ENCODE assay signal across 8 cellular contexts in the genomic region with DNA sequence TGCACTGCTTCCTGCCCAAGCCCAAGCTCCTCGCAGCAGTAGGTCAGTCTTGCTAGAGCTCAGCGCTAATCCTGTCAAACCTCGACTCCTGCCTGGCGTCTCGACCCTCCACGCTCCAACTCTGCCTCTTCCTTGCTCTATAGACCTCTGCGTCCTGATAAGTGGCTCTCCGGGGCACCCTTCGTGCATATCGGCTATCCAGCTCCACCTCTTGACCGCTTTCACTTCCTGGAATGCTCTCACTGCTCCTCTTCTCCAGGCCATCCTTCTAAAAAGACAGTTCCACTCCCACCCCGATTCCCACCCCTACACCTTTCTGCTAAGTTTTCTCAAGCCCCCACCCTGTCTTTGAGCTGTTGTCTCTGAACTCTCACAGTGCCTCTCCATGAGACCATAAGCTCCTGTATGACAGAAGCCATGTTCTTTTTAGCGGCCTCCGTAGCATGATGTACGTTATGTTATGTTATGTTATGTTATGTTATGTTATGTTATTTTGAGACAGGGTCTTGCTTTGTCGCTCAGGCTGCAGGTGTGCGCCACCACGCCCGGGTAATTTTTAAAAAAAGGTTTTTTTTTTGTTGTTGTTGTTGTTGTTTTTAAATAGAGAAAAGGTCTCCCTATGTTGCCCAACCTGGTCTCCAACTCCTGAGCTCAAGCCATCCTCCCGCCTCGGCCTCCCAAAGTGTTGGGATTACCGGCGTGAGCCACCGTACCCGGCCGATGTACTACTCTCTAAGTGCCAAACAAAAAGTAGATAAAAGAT. TPM values are rescaled to one million over a fixed set of nuclear protein-coding genes. Genes with fewer than 3 reads are reported as not detected.
DNase-seq lines count a peak whose midpoint lies in the region; ATAC-seq and TF ChIP-seq lines count a peak whose summit lies in the region.

No MANE protein-coding gene starts in this region.

- H3K4me1 ChIP-seq in gastroesophageal sphincter (peaks cover 0 to 75% (median 26%) of the 10 kb centered on the region in 3 donors), parathyroid adenoma (peaks cover 39% of the 10 kb centered on the region)

- peak overlapping the region; percentile 85 for H2AFZ ChIP-seq in parathyroid adenoma

- TF ChIP-seq POLR2A in gastroesophageal sphincter (IDR thresholded peaks at IDR 0.05) = no peak

- H3K4me2 ChIP-seq in parathyroid adenoma (ENCODE audit: low read length) = peak overlapping the region; percentile 73

- TF ChIP-seq EP300 in gastroesophageal sphincter (IDR thresholded peaks at IDR 0.05) = no peak

- H3K9me3 ChIP-seq in KOPT-K1 (ENCODE audit: insufficient read depth, low read length, poor library complexity, severe bottlenecking) = no peaks in the 10 kb centered on the region
- H3K9me3 ChIP-seq in WERI-Rb-1 (ENCODE audit: severe bottlenecking) = no peaks in the 10 kb centered on the region
- no peaks in the 10 kb centered on the region for H3K9me3 ChIP-seq in gastroesophageal sphincter
- no peaks in the 10 kb centered on the region for H3K9me3 ChIP-seq in parathyroid adenoma (ENCODE audit: control insufficient read depth, low read length)

- H3K4me3 ChIP-seq in WERI-Rb-1 (ENCODE audit: low read depth, low read length) = peak overlapping the region; percentile 72
- peak overlapping the region; percentile 73 to 75 for H3K4me3 ChIP-seq in gastroesophageal sphincter
- H3K4me3 ChIP-seq in parathyroid adenoma (ENCODE audit: low read depth, low read length) = peak overlapping the region; percentile 95

- H3K27me3 ChIP-seq in WERI-Rb-1 (ENCODE audit: insufficient read depth, low read depth, severe bottlenecking) = no peaks in the 10 kb centered on the region
- H3K27me3 ChIP-seq in gastroesophageal sphincter = no peaks in the 10 kb centered on the region
- H3K27me3 ChIP-seq in parathyroid adenoma (ENCODE audit: control insufficient read depth, insufficient read depth, low read length) = no peaks in the 10 kb centered on the region

- peak overlapping the region; percentile 83 for H3K9ac ChIP-seq in parathyroid adenoma

- WGBS in gastroesophageal sphincter (ENCODE audit: low coverage in 1 of 2), 2 donors = 9 to 21% methylated on average over 24 to 26 of the region's 26 CpGs

- DNase-seq in NCI-H1092 treated with DMSO at 0.1 percent for 48 hours (lab: John Stamatoyannopoulos, UW) (peak; percentile 73), NCI-H1092 (lab: John Stamatoyannopoulos, UW) (no peak), WERI-Rb-1 (peak; percentile 70), cerebellar cortex (ENCODE audit: low spot score) (no peak), NCI-H1930 (lab: John Stamatoyannopoulos, UW) (no peak)

- H3K27ac ChIP-seq in KOPT-K1 (ENCODE audit: low read depth, low read length, poor library complexity, severe bottlenecking) = peak overlapping the region; percentile 70
- H3K27ac ChIP-seq in WERI-Rb-1 = peak overlapping the region; percentile 77
- H3K27ac ChIP-seq in gastroesophageal sphincter = peak overlapping the region; percentile 93 to 100 (median 97)
- peak overlapping the region; percentile 99 for H3K27ac ChIP-seq in parathyroid adenoma

- H3K36me3 ChIP-seq in KOPT-K1 (ENCODE audit: insufficient read depth, low read length) (peaks cover 24% of the 10 kb centered on the region), WERI-Rb-1 (0 out of 2 replicates have a peak, but pooled peaks cover 2% of the 10 kb centered on the region), gastroesophageal sphincter (peaks cover 0 to 23% of the 10 kb centered on the region in 2 donors), parathyroid adenoma (ENCODE audit: control insufficient read depth, insufficient read depth, low read length) (no peaks in the 10 kb centered on the region)

- ATAC-seq in gastroesophageal sphincter = no peak

- no peak for TF ChIP-seq CTCF in WERI-Rb-1 (IDR thresholded peaks at IDR 0.05; ENCODE audit: low read depth, low read length)
- no peak for TF ChIP-seq CTCF in gastroesophageal sphincter (IDR thresholded peaks at IDR 0.05)
- no peak for TF ChIP-seq CTCF in parathyroid adenoma (IDR thresholded peaks at IDR 0.05)

- peaks cover 38% of the 10 kb centered on the region for H3K79me2 ChIP-seq in parathyroid adenoma

RNA-seq across cellular contexts. Expression of a gene that starts 0.6 kb away (rescaled TPM):
- 100 to 1,000 TPM in 1 of 4 donors, 10 to 100 TPM in 3; 66.1 to 111 (median 81.0) TPM for total RNA-seq in gastroesophageal sphincter

RNA-seq across cellular contexts. Expression of a gene that starts 8.8 kb away (rescaled TPM):
- 10 to 100 TPM in 1 of 4 donors, 1 to 10 TPM in 1, under 1 TPM in 2; 0.08 to 49.5 (median 1.3) TPM for total RNA-seq in gastroesophageal sphincter

RNA-seq across cellular contexts. Expression of a gene that starts 27.5 kb away (rescaled TPM):
- total RNA-seq in gastroesophageal sphincter = 10 to 100 TPM; 26.6 to 52.8 (median 44.2) TPM

RNA-seq across cellular contexts. Expression of a gene that starts 54.5 kb away (rescaled TPM):
- 10 to 100 TPM; 23.4 to 27.9 (median 26.4) TPM for total RNA-seq in gastroesophageal sphincter

RNA-seq across cellular contexts. Expression of a gene that starts 55.2 kb away (rescaled TPM):
- total RNA-seq in gastroesophageal sphincter = 1 to 10 TPM in 3 of 4 donors, under 1 TPM in 1; 0.82 to 4.9 (median 3.1) TPM

Comparison
In these comparisons a context has a peak if more than half of its experiments do, and no peak if none do; other contexts are left out.
1. DNase-seq: peak in NCI-H1092 treated with DMSO at 0.1 percent for 48 hours (single experiment) and WERI-Rb-1 (single experiment); none in NCI-H1092 (single experiment), cerebellar cortex (single experiment) and NCI-H1930 (0 of 2).
2. Peak in every context shown above with its lines, with median percentiles within 50 percentile points of each other: H3K27ac ChIP-seq and H3K4me3 ChIP-seq.